6 cellular contexts compared by ENCODE assay signal in genomic region chr11:75230621-75231020, GRCh38. TPM values are rescaled to one million over a fixed set of nuclear protein-coding genes. Genes with fewer than 3 reads are reported as not detected.
"Had no signal": no experiment of that assay in that cellular context is flagged by ENCODE, and none has a peak within 500 bp of the region (broad histone marks: within the 10 kb centered on the region; RNA-seq: fewer than 3 reads in every experiment).

No MANE protein-coding gene starts in this region.

- H3K4me3 ChIP-seq: GM23338, K562 had no signal

- DNase-seq: H9, HCEC 1CT, IMR-90 had no signal

- H3K9me3 Mint-ChIP-seq: GM23338, H9 had no signal

- H3K4me3 Mint-ChIP-seq: GM23338, H9 had no signal

- H3K27ac Mint-ChIP-seq: GM23338 had no signal

- ATAC-seq: GM23338, K562 had no signal

RNA-seq across cellular contexts. Expression of gene TPBGL, which starts 10.0 kb away (rescaled TPM):
- total RNA-seq: HT-29, IMR-90 had no signal
- polyA plus RNA-seq: IMR-90 had no signal
